ENCODE assay signal across 8 cellular contexts in genomic region chr7:8442814-8443304, GRCh38. TPM values are rescaled to one million over a fixed set of nuclear protein-coding genes. Genes with fewer than 3 reads are reported as not detected.
A peak's percentile ranks its signal among the peaks of the same experiment; 100 is the strongest.
DNase-seq lines count a peak whose midpoint lies in the region; ATAC-seq lines count a peak whose summit lies in the region.

No MANE protein-coding gene starts in this region.

- peak overlapping the region; percentile 0 for H3K4me3 Mint-ChIP-seq in activated naive CD8-positive, alpha-beta T cell

- H3K4me1 Mint-ChIP-seq in activated naive CD8-positive, alpha-beta T cell (ENCODE audit: low read depth), result peaks cover 16% of the 10 kb centered on the region

- H3K27me3 Mint-ChIP-seq in activated naive CD8-positive, alpha-beta T cell, result peaks cover 58% of the 10 kb centered on the region

- H3K9me3 Mint-ChIP-seq in activated naive CD8-positive, alpha-beta T cell (ENCODE audit: low read depth), result no peaks in the 10 kb centered on the region

- no peak overlapping the region for H3K27ac Mint-ChIP-seq in activated naive CD8-positive, alpha-beta T cell

- ATAC-seq in GM19395 (IDR thresholded peaks at IDR 0.05; ENCODE audit: unreplicated experiment), result peak; percentile 81

- peaks cover 6% of the 10 kb centered on the region for H3K36me3 Mint-ChIP-seq in activated naive CD8-positive, alpha-beta T cell

- peak; percentile 51 for DNase-seq in NCI-H1048 (lab: John Stamatoyannopoulos, UW)
- peak; percentile 89 for DNase-seq in iPS-NIHi7 (ENCODE audit: extremely low spot score)
- peak; percentile 58 for DNase-seq in stimulated activated CD4-positive, alpha-beta T cell treated with anti-CD3 and anti-CD28 coated beads, Interleukin-4, amount 100 ng/mL, for 1 hour
- no peak for DNase-seq in NK-92 treated with Interleukin-12 subunit alpha and Interleukin-12 subunit beta, amount 100 ng/mL, for 24 hours (lab: John Stamatoyannopoulos, UW)
- DNase-seq in mesenteric fat pad (ENCODE audit: low spot score), result no peak
- no peak for DNase-seq in NCI-H446 treated with DMSO at 0.1 percent for 48 hours (lab: John Stamatoyannopoulos, UW)

RNA-seq across cellular contexts. Expression of gene NXPH1, which starts 9.4 kb away (rescaled TPM):
- not detected for total RNA-seq in mesenteric fat pad

Comparison
In these comparisons a context has a peak if more than half of its experiments do, and no peak if none do; other contexts are left out.
1. DNase-seq: peak in NCI-H1048 (single experiment), iPS-NIHi7 (single experiment) and stimulated activated CD4-positive, alpha-beta T cell treated with anti-CD3 and anti-CD28 coated beads, Interleukin-4, amount 100 ng/mL, for 1 hour (single experiment); none in NK-92 treated with Interleukin-12 subunit alpha and Interleukin-12 subunit beta, amount 100 ng/mL, for 24 hours (single experiment), mesenteric fat pad (single experiment) and NCI-H446 treated with DMSO at 0.1 percent for 48 hours (single experiment).